In genomic region chr3:153138267-153139210, GRCh38 we compare ENCODE assay signal across 8 cellular contexts. TPM values are rescaled to one million over a fixed set of nuclear protein-coding genes. Genes with fewer than 3 reads are reported as not detected.
A peak's percentile ranks its signal among the peaks of the same experiment; 100 is the strongest.
DNase-seq lines count a peak whose midpoint lies in the region; ATAC-seq, FAIRE-seq and TF ChIP-seq lines count a peak whose summit lies in the region.

No MANE protein-coding gene starts in this region.

- H3K27ac Mint-ChIP-seq in endothelial cell (ENCODE audit: unreplicated experiment) (peak overlapping the region; percentile 72), osteocyte (ENCODE audit: unreplicated experiment) (peak overlapping the region; percentile 98)

- H3K9me3 ChIP-seq in A673 (ENCODE audit: low read depth, low read length, poor library complexity, severe bottlenecking) (no peaks in the 10 kb centered on the region), SJCRH30 (replicated peaks) (no peaks in the 10 kb centered on the region), HAP-1 (no peaks in the 10 kb centered on the region)

- no peak overlapping the region for H3K4me3 Mint-ChIP-seq in endothelial cell (ENCODE audit: unreplicated experiment)
- peak overlapping the region; percentile 14 for H3K4me3 Mint-ChIP-seq in osteocyte (ENCODE audit: unreplicated experiment)

- in situ Hi-C loops in HAP-1 (cut with MboI; ENCODE audit: low sequenced_read_pairs), result no loop called here

- H3K9me3 Mint-ChIP-seq in endothelial cell (ENCODE audit: unreplicated experiment) (no peaks in the 10 kb centered on the region), osteocyte (ENCODE audit: unreplicated experiment) (no peaks in the 10 kb centered on the region)

- no peaks in the 10 kb centered on the region for H3K27me3 Mint-ChIP-seq in endothelial cell (ENCODE audit: unreplicated experiment)
- H3K27me3 Mint-ChIP-seq in osteocyte (ENCODE audit: unreplicated experiment), result no peaks in the 10 kb centered on the region

- no peak overlapping the region for H3K4me3 ChIP-seq in A673 (ENCODE audit: low read depth, low read length, poor library complexity, severe bottlenecking)
- H3K4me3 ChIP-seq in SJCRH30, result no peak overlapping the region
- H3K4me3 ChIP-seq in HAP-1, result no peak overlapping the region

- FAIRE-seq in GM19239 (lab: Jason Lieb, UNC), result no peak

- CTCF ChIA-PET in A673 (lab: Charles Lee), result no interaction called here

- POLR2A ChIA-PET in A673 (lab: Charles Lee; ENCODE audit: low non-redundant PET), result no interaction called here

- intact Hi-C loops in A673 (cut with micrococcal nuclease; ENCODE audit: unreplicated experiment), result no loop called here

- TF ChIP-seq CTCF in A673 (conservative IDR thresholded peaks at IDR 0.05; ENCODE audit: low read depth, low read length), result no peak
- no peak for TF ChIP-seq CTCF in endothelial cell (IDR thresholded peaks at IDR 0.05; ENCODE audit: unreplicated experiment)
- TF ChIP-seq CTCF in osteocyte (IDR thresholded peaks at IDR 0.05), result no peak

- H3K27ac ChIP-seq in A673 (ENCODE audit: low read depth, low read length, poor library complexity, severe bottlenecking) (no peak overlapping the region), SJCRH30 (peak overlapping the region; percentile 19; the same call in 1 of the 2 replicates)

- H3K4me1 Mint-ChIP-seq in endothelial cell (ENCODE audit: unreplicated experiment) (peaks cover 6% of the 10 kb centered on the region), osteocyte (ENCODE audit: unreplicated experiment) (peaks cover 50% of the 10 kb centered on the region)

- H3K4me1 ChIP-seq in A673 (ENCODE audit: insufficient read depth, low read length, poor library complexity, severe bottlenecking) (peaks cover 6% of the 10 kb centered on the region), SJCRH30 (peaks cover 14% of the 10 kb centered on the region; the same call in 1 of the 2 replicates), HAP-1 (no peaks in the 10 kb centered on the region)

- H3K27me3 ChIP-seq in A673 (replicated peaks; ENCODE audit: insufficient read depth, low read depth, low read length, poor library complexity), result no peaks in the 10 kb centered on the region
- H3K27me3 ChIP-seq in SJCRH30, result no peaks in the 10 kb centered on the region
- H3K27me3 ChIP-seq in HAP-1 (ENCODE audit: low read depth), result no peaks in the 10 kb centered on the region

- no TSS peak for BruUV-seq in A673 (replicated peaks; lab: Mats Ljungman, UMichigan)

- DNase-seq in A673 (ENCODE audit: low spot score) (peak; percentile 50), SJCRH30 (peak; percentile 21 to 28), endothelial cell (ENCODE audit: low spot score) (no peak), osteocyte (ENCODE audit: extremely low spot score, unreplicated experiment) (no peak), GM19239 (ENCODE audit: insufficient read length, low spot score) (no peak), HAP-1 (ENCODE audit: low spot score in 2 of 2) (no peak)

- H3K36me3 ChIP-seq in A673 (ENCODE audit: insufficient read depth, low read length, poor library complexity, severe bottlenecking), result no peaks in the 10 kb centered on the region
- H3K36me3 ChIP-seq in SJCRH30, result no peaks in the 10 kb centered on the region
- no peaks in the 10 kb centered on the region for H3K36me3 ChIP-seq in HAP-1 (replicated peaks)

- ATAC-seq in GM18867 (IDR thresholded peaks at IDR 0.05; ENCODE audit: unreplicated experiment) (peak; percentile 71), HG03064 (IDR thresholded peaks at IDR 0.05; ENCODE audit: low read depth, unreplicated experiment) (peak; percentile 53)

- H3K36me3 Mint-ChIP-seq in endothelial cell (ENCODE audit: low read depth, unreplicated experiment) (no peaks in the 10 kb centered on the region), osteocyte (ENCODE audit: unreplicated experiment) (no peaks in the 10 kb centered on the region)

RNA-seq across cellular contexts. Expression of gene RAP2B, which starts 23.5 kb away (rescaled TPM):
- total RNA-seq in A673 (2021) (13.7 and 15.8 TPM in 2 replicates), endothelial cell (ENCODE audit: unreplicated experiment) (33.7 TPM), osteocyte (14.6 and 15.9 TPM in 2 replicates)
- total RNA-seq in SJCRH30 (2014; rRNA removed; shearing (Covaris generic)), result 13.7 and 13.9 TPM in 2 replicates

Comparison
In these comparisons a context has a peak if more than half of its experiments do, and no peak if none do; other contexts are left out.
1. DNase-seq: peak in A673 (single experiment) and SJCRH30 (2 of 2); none in endothelial cell (single experiment), osteocyte (single experiment), GM19239 (single experiment) and HAP-1 (0 of 2).